ENCODE assay signal across 8 cellular contexts in the genomic region with DNA sequence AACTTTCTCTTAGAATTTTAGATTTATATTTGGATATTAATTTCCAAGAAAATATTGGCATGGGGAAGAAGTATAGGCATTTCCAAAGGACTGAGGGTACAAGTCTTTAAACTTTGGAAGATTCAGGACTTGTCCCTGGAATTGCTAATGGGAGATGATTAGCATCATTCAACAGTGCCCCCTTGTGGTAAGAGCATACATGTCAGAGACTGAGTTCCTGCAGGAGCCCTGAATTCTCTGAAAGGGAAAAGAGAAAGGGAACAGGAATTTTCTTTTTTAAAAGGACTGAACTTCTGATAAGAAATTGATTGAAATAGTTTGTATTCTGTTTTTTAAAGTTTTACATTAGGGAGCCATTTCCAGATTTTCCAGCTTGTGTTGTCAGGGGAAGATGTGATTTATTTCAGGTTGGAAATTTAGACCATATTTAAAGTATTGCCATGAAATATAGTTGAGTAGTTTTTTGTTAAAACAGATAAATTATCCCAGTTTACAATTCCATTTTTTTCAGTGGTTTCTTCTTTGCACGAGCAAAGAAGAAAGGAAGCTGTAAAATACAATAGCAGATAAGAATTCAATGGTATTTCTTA. TPM values are rescaled to one million over a fixed set of nuclear protein-coding genes. Genes with fewer than 3 reads are reported as not detected.
DNase-seq lines count a peak whose midpoint lies in the region; ATAC-seq and TF ChIP-seq lines count a peak whose summit lies in the region.

No MANE protein-coding gene starts in this region.

- H3K36me3 ChIP-seq in BJ (ENCODE audit: control insufficient read depth, insufficient read depth, low read length) = no peaks in the 10 kb centered on the region; the same call in 1 of the 2 replicates
- H3K36me3 ChIP-seq in neuronal stem cell (replicated peaks in 1 of 2; ENCODE audit: control insufficient read depth in 2 of 2, insufficient read depth in 2 of 2, low read length in 2 of 2) = peaks cover 0 to 23% of the 10 kb centered on the region in 2 donors

- no peaks in the 10 kb centered on the region for H3K9me3 ChIP-seq in neuronal stem cell (replicated peaks in 1 of 2; ENCODE audit: control insufficient read depth in 2 of 2, insufficient read depth in 1 of 2, low read depth in 1 of 2, low read length in 2 of 2)

- H2BK15ac ChIP-seq in neuronal stem cell (ENCODE audit: low read length) = no peak overlapping the region

- no peaks in the 10 kb centered on the region for H3K27me3 Mint-ChIP-seq in WTC11 (ENCODE audit: low read depth)

- H3K9me3 Mint-ChIP-seq in WTC11 = no peaks in the 10 kb centered on the region

- POLR2A ChIA-PET in BJ (lab: Charles Lee) (interaction anchor here (0.6 kb wide), 1 partner anchor 226 kb away, joined by 4 read pairs; no protein-coding TSS in a partner anchor), WTC11 (lab: Charles Lee) (no interaction called here)

- H3K4me3 ChIP-seq in BJ (ENCODE audit: low read depth, low read length) = no peak overlapping the region
- no peak overlapping the region for H3K4me3 ChIP-seq in neuronal stem cell (ENCODE audit: low read length in 2 of 2)

- H3K27ac Mint-ChIP-seq in WTC11 = no peak overlapping the region

- no peak overlapping the region for H3K4me3 Mint-ChIP-seq in WTC11

- H3K18ac ChIP-seq in neuronal stem cell (ENCODE audit: low read length) = no peak overlapping the region

- H3K4ac ChIP-seq in neuronal stem cell (ENCODE audit: low read length) = no peak overlapping the region

- H3K4me1 Mint-ChIP-seq in WTC11 = no peaks in the 10 kb centered on the region

- ATAC-seq in WTC11 (peak; percentile 73), HG02973 (IDR thresholded peaks at IDR 0.05; ENCODE audit: unreplicated experiment) (no peak), HG02678 (IDR thresholded peaks at IDR 0.05; ENCODE audit: unreplicated experiment) (no peak)

- H3K27ac ChIP-seq in neuronal stem cell (replicated peaks; ENCODE audit: low read length) = no peak overlapping the region

- H3K4me1 ChIP-seq in neuronal stem cell (ENCODE audit: control insufficient read depth in 2 of 2, insufficient read depth in 1 of 2, low read depth in 1 of 2, low read length in 2 of 2) = no peaks in the 10 kb centered on the region

- H3K36me3 Mint-ChIP-seq in WTC11 = no peaks in the 10 kb centered on the region

- peak; percentile 26 for DNase-seq in BJ (ENCODE audit: low read depth)
- DNase-seq in GM13977 (ENCODE audit: low spot score) = peak; percentile 33
- peak; percentile 100 for DNase-seq in NCI-H2171 (lab: John Stamatoyannopoulos, UW)
- DNase-seq in WTC11 (ENCODE audit: low spot score) = peak; percentile 41
- peak; percentile 75 for DNase-seq in fibroblast of the conjunctiva (ENCODE audit: low read depth)
- DNase-seq in neuronal stem cell (ENCODE audit: low spot score) = peak; percentile 79

- H3K9ac ChIP-seq in neuronal stem cell (ENCODE audit: low read depth, low read length, poor library complexity) = no peak overlapping the region

- whole genome bisulfite sequencing in neuronal stem cell (ENCODE audit: extremely low coverage in 2 of 2, insufficient read length in 2 of 2, insufficient replicate concordance in 1 of 2), 2 donors = no CpG with 5 or more reads among the region's 1 CpG

- no peaks in the 10 kb centered on the region for H3K79me1 ChIP-seq in neuronal stem cell (ENCODE audit: low read depth, low read length)

- TF ChIP-seq CTCF in BJ (IDR thresholded peaks at IDR 0.05; ENCODE audit: insufficient read depth, low read depth, low read length) (peak; percentile 84), GM13977 (IDR thresholded peaks at IDR 0.05; ENCODE audit: extremely low read depth, insufficient read depth, missing control alignments) (peak; percentile 82), WTC11 (IDR thresholded peaks at IDR 0.05) (peak; percentile 69)

- CTCF ChIA-PET in BJ (lab: Yijun Ruan, JAX) = interaction anchor here (0.7 to 2.1 kb wide), 15 partner anchors 8 to 636 kb away, joined by 3 to 17 read pairs (median 3); a partner anchor contains a TSS
- CTCF ChIA-PET in WTC11 (lab: Charles Lee) = no interaction called here

- no peak overlapping the region for H2AFZ ChIP-seq in neuronal stem cell (ENCODE audit: low read length)

- no peak overlapping the region for H2BK120ac ChIP-seq in neuronal stem cell (ENCODE audit: low read depth, low read length)

- no peak overlapping the region for H2BK5ac ChIP-seq in neuronal stem cell (ENCODE audit: low read length)

- in situ Hi-C loops in GM13977 (cut with MboI; ENCODE audit: low pct_unique_long_range_greater_than_20kb, low sequenced_read_pairs, unreplicated experiment) = no loop called here

- no peak overlapping the region for H3K14ac ChIP-seq in neuronal stem cell (ENCODE audit: low read length)

- no peak overlapping the region for H2AK5ac ChIP-seq in neuronal stem cell (ENCODE audit: low read depth, low read length)

- no peak overlapping the region for H4K91ac ChIP-seq in neuronal stem cell (ENCODE audit: low read depth, low read length, poor library complexity)

- no peak overlapping the region for H3K23ac ChIP-seq in neuronal stem cell (ENCODE audit: low read depth, low read length, poor library complexity)

- H2BK12ac ChIP-seq in neuronal stem cell (ENCODE audit: low read length) = no peak overlapping the region

- H3K27me3 ChIP-seq in BJ (ENCODE audit: control insufficient read depth, insufficient read depth, low read length) (no peaks in the 10 kb centered on the region), neuronal stem cell (ENCODE audit: control insufficient read depth in 3 of 3, insufficient read depth in 3 of 3, low read depth in 1 of 3, low read length in 3 of 3) (no peaks in the 10 kb centered on the region)

- H3K4me2 ChIP-seq in neuronal stem cell (ENCODE audit: insufficient read depth, low read length, poor library complexity, severe bottlenecking) = no peak overlapping the region

- H4K8ac ChIP-seq in neuronal stem cell (ENCODE audit: low read depth, low read length) = no peak overlapping the region

TF ChIP-seq in WTC11, 78 proteins besides CTCF, POLR2A, EP300 and RAD21:
- TF ChIP-seq SOX15 (CRISPR knock-in tag; IDR thresholded peaks at IDR 0.05) (no peak), TCF7 (CRISPR knock-in tag; IDR thresholded peaks at IDR 0.05; ENCODE audit: low read depth) (no peak), ZNF423 (CRISPR knock-in tag; IDR thresholded peaks at IDR 0.05) (no peak), ZNF219 (CRISPR knock-in tag; IDR thresholded peaks at IDR 0.05; ENCODE audit: borderline replicate concordance) (no peak), ZNF232 (CRISPR knock-in tag; IDR thresholded peaks at IDR 0.05) (no peak), ZNF138 (CRISPR knock-in tag; conservative IDR thresholded peaks at IDR 0.05) (no peak), ZNF671 (CRISPR knock-in tag; IDR thresholded peaks at IDR 0.05) (no peak), GRHL2 (CRISPR knock-in tag; IDR thresholded peaks at IDR 0.05; ENCODE audit: insufficient replicate concordance, severe bottlenecking) (no peak), ELF4 (CRISPR knock-in tag; IDR thresholded peaks at IDR 0.05; ENCODE audit: low read depth) (no peak), ESRRA (CRISPR knock-in tag; IDR thresholded peaks at IDR 0.05; ENCODE audit: borderline replicate concordance) (no peak), OVOL2 (CRISPR knock-in tag; IDR thresholded peaks at IDR 0.05; ENCODE audit: borderline replicate concordance) (no peak)
- TF ChIP-seq, protein P1, sequence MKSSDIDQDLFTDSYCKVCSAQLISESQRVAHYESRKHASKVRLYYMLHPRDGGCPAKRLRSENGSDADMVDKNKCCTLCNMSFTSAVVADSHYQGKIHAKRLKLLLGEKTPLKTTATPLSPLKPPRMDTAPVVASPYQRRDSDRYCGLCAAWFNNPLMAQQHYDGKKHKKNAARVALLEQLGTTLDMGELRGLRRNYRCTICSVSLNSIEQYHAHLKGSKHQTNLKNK (CRISPR knock-in tag; IDR thresholded peaks at IDR 0.05) = no peak
- TF ChIP-seq, protein P2, sequence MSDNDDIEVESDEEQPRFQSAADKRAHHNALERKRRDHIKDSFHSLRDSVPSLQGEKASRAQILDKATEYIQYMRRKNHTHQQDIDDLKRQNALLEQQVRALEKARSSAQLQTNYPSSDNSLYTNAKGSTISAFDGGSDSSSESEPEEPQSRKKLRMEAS (CRISPR knock-in tag; IDR thresholded peaks at IDR 0.05) = no peak
- TF ChIP-seq, protein P3, sequence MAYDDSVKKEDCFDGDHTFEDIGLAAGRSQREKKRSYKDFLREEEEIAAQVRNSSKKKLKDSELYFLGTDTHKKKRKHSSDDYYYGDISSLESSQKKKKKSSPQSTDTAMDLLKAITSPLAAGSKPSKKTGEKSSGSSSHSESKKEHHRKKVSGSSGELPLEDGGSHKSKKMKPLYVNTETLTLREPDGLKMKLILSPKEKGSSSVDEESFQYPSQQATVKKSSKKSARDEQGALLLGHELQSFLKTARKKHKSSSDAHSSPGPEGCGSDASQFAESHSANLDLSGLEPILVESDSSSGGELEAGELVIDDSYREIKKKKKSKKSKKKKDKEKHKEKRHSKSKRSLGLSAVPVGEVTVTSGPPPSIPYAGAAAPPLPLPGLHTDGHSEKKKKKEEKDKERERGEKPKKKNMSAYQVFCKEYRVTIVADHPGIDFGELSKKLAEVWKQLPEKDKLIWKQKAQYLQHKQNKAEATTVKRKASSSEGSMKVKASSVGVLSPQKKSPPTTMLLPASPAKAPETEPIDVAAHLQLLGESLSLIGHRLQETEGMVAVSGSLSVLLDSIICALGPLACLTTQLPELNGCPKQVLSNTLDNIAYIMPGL (CRISPR knock-in tag; IDR thresholded peaks at IDR 0.05) = no peak

RNA-seq across cellular contexts. Expression of a gene that starts 44.0 kb away (rescaled TPM):
- 0.63 and 1.0 TPM in 2 replicates for polyA plus RNA-seq in BJ (2011; rRNA removed)
- polyA minus RNA-seq in BJ (2011; rRNA and poly(A)+ RNA removed) = 0.81 and 0.87 TPM in 2 replicates
- 0.26 TPM in 1 of 3 replicates, not detected in the others for total RNA-seq in WTC11 (2021)
- 0.31 TPM for polyA plus RNA-seq in neuronal stem cell (2013, experiment 1 of 2)
- polyA plus RNA-seq in neuronal stem cell (2013, experiment 2 of 2) = 0.18 TPM

RNA-seq across cellular contexts. Expression of a gene that starts 58.4 kb away (rescaled TPM):
- polyA plus RNA-seq in BJ (2011; rRNA removed) = 45.8 and 52.1 TPM in 2 replicates
- polyA minus RNA-seq in BJ (2011; rRNA and poly(A)+ RNA removed) = 12.8 and 16.4 TPM in 2 replicates
- 42.7 to 43.5 TPM (median 43.0 TPM) in 3 replicates for total RNA-seq in WTC11 (2021)
- polyA plus RNA-seq in neuronal stem cell (2013, experiment 1 of 2) = 36.4 TPM
- polyA plus RNA-seq in neuronal stem cell (2013, experiment 2 of 2) = 34.6 TPM

Comparison
In these comparisons a context has a peak if more than half of its experiments do, and no peak if none do; other contexts are left out.
1. DNase-seq: peak in every context shown above with its lines; median percentile 100 in NCI-H2171; 79 in neuronal stem cell; 75 in fibroblast of the conjunctiva; 41 in WTC11; 33 in GM13977; 26 in BJ.